In genomic region chrX:96576358-96576757, GRCh38 we compare ENCODE assay signal across 2 cellular contexts.
TF ChIP-seq lines count a peak whose summit lies in the region.

No MANE protein-coding gene starts in this region.

TF ChIP-seq in IMR-90, 13 proteins besides CTCF, POLR2A, EP300 and RAD21 (continued from another document):
- TF ChIP-seq ELK1 (IDR thresholded peaks at IDR 0.05; ENCODE audit: borderline replicate concordance, low read depth, low read length), result no peak
- no peak for TF ChIP-seq NFE2L2 (IDR thresholded peaks at IDR 0.05; ENCODE audit: low read depth, low read length)

TF ChIP-seq in endothelial cell of umbilical vein, 7 proteins besides CTCF, POLR2A, EP300 and RAD21 (continued from another document):
- TF ChIP-seq MAX (IDR thresholded peaks at IDR 0.05; ENCODE audit: insufficient read depth, insufficient read length), result no peak
- peak; percentile 52 for TF ChIP-seq FOS (IDR thresholded peaks at IDR 0.05; ENCODE audit: borderline replicate concordance, insufficient read depth, low read length)
- TF ChIP-seq MYC (IDR thresholded peaks at IDR 0.05; ENCODE audit: low read depth, low read length), result no peak
